20 cellular contexts compared by ENCODE assay signal in the genomic region with DNA sequence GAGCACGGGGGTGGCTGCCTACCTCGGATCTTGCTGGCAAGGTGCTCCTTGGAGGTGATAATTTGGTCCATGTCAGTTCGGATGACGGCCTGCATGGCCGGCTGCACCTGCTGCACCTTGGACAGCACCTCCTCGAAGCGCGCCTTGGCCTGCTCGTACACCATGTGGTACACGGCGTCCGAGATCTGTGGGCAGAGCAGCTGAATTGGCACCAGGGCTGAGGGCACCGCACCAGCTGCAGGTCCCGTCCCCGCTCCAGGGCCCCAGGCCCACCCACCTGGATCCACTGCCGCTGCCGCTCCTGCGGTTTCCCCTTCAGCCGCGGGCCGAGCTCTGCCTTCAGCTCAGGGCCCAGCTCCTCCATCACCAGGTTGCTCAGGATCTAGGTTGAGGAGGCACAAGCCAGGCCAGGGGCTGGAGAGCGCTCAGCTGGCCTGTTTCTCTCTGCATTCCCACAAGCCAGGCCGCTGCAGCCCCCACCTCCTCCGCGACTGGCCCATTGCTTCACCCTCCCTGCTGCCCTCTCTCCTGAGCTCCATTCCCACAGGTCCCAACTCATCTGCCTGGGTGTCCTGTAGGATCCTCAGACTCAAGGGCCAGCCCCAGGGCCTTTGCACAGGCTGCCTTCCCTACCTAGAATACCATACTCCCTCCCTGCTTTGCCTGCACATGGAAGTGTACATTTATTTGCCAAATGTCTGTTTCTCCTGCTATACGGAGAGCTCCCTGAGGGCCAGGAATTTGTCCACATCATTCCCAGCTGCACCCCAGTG.
A peak's percentile ranks its signal among the peaks of the same experiment; 100 is the strongest.
DNase-seq lines count a peak whose midpoint lies in the region; ATAC-seq, FAIRE-seq and TF ChIP-seq lines count a peak whose summit lies in the region.
"Had no signal": no experiment of that assay in that cellular context is flagged by ENCODE, and none has a peak within 500 bp of the region (broad histone marks: within the 10 kb centered on the region; RNA-seq: fewer than 3 reads in every experiment).

No MANE protein-coding gene starts in this region.

- H3K27ac ChIP-seq in K562 (ENCODE audit: extremely low read depth, low read depth, low read length) (no peak overlapping the region), mesenchymal stem cell (ENCODE audit: low read length, poor library complexity, severe bottlenecking) (peak overlapping the region; percentile 86), OCI-LY7 (ENCODE audit: low read depth, low read length, poor library complexity, severe bottlenecking) (no peak overlapping the region)

- H4K20me1 ChIP-seq in K562 (replicated peaks; ENCODE audit: control insufficient read depth, insufficient read depth, low read length) (no peaks in the 10 kb centered on the region), OCI-LY7 (ENCODE audit: insufficient read depth, low read length) (no peaks in the 10 kb centered on the region; the same call in 1 of the 2 replicates)

- no peaks in the 10 kb centered on the region for H3K9me1 ChIP-seq in K562 (ENCODE audit: control insufficient read depth, insufficient read depth, low read length)

- no peak overlapping the region for H3K23ac ChIP-seq in mesenchymal stem cell (ENCODE audit: low read length in 2 of 2)

- no peak overlapping the region for H2BK15ac ChIP-seq in mesenchymal stem cell (ENCODE audit: low read depth, poor library complexity, severe bottlenecking)

- H3K4me1 ChIP-seq in K562 (replicated peaks in 1 of 2; ENCODE audit: control insufficient read depth in 2 of 2, insufficient read depth in 2 of 2, low read length in 2 of 2) (peaks cover 0 to 3% of the 10 kb centered on the region in 2 experiments; a peak in 1 of 5 replicates), mesenchymal stem cell (ENCODE audit: control insufficient read depth, insufficient read depth, low read depth, low read length) (peaks cover 46% of the 10 kb centered on the region), OCI-LY7 (ENCODE audit: insufficient read depth, low read length, poor library complexity, severe bottlenecking) (no peaks in the 10 kb centered on the region)
- H3K4me1 ChIP-seq: Caco-2 had no signal

- intact Hi-C loops in CD14-positive monocyte (cut with micrococcal nuclease): loop anchor here in 1 of 2 donors (5.0 kb wide), 1 partner anchor 270 kb away; the partner anchor contains the start of gene CDK9
- intact Hi-C loops in K562 (cut with micrococcal nuclease): no loop called here
- intact Hi-C loops in OCI-LY7 (cut with micrococcal nuclease; ENCODE audit: unreplicated experiment): no loop called here

- H3K14ac ChIP-seq in mesenchymal stem cell (ENCODE audit: low read length in 2 of 2): peak overlapping the region in 1 of 2 experiments; percentile 1

- POLR2A ChIA-PET in K562 (lab: Yijun Ruan, JAX): interaction anchor here (0.6 to 1.2 kb wide), 3 partner anchors 9 to 76 kb away, joined by 3 to 5 read pairs (median 3); no protein-coding TSS in a partner anchor
- POLR2A ChIA-PET in OCI-LY7 (lab: Charles Lee): no interaction called here

- no peak for TF ChIP-seq CTCF in CD14-positive monocyte (IDR thresholded peaks at IDR 0.05)
- TF ChIP-seq CTCF in HFFc6 (IDR thresholded peaks at IDR 0.05): no peak
- TF ChIP-seq CTCF in K562 (IDR thresholded peaks at IDR 0.05 in 2 of 3, conservative IDR thresholded peaks at IDR 0.05 in 1 of 3; ENCODE audit: insufficient read depth in 2 of 3, low read depth in 1 of 3, low read length in 3 of 3): no peak
- no peak for TF ChIP-seq CTCF in OCI-LY7 (conservative IDR thresholded peaks at IDR 0.05; ENCODE audit: low read length)

- DNase-seq in CD14-positive monocyte (ENCODE audit: low spot score) (no peak), HFFc6 (no peak), K562 (ENCODE audit: extremely low read depth in 1 of 4, low spot score in 3 of 4) (no peak), mesenchymal stem cell (no peak), NCI-H1105 treated with DMSO at 0.1 percent for 48 hours (lab: John Stamatoyannopoulos, UW) (no peak), NCI-H1436 treated with DMSO at 0.1 percent for 48 hours (lab: John Stamatoyannopoulos, UW) (no peak), OCI-LY7 (ENCODE audit: low spot score) (no peak)
- DNase-seq: ACHN; Caco-2; CD4-positive, CD25-positive, alpha-beta regulatory T cell; DMS153; H7; MV-4-11; NCI-H1436; NCI-H2081; NCI-H510A; SHP77 had no signal

- CTCF ChIA-PET in K562 (lab: Yijun Ruan, JAX; ENCODE audit: low intra/inter-chr PET ratio) (no interaction called here), OCI-LY7 (lab: Charles Lee; ENCODE audit: unreplicated experiment) (no interaction called here)

- H3K4me2 ChIP-seq in K562 (ENCODE audit: insufficient read depth, low read length) (no peak overlapping the region), mesenchymal stem cell (ENCODE audit: low read length, poor library complexity, severe bottlenecking) (no peak overlapping the region), OCI-LY7 (ENCODE audit: low read length) (no peak overlapping the region)

- no peak overlapping the region for H3K4me3 Mint-ChIP-seq in CD14-positive monocyte
- H3K4me3 Mint-ChIP-seq in HFFc6: peak overlapping the region; percentile 32; the same call in 1 of the 2 replicates
- H3K4me3 Mint-ChIP-seq: CD4-positive, CD25-positive, alpha-beta regulatory T cell; IgD-negative memory B cell had no signal

- peak overlapping the region; percentile 60 to 96 (median 83) for H3K27ac Mint-ChIP-seq in CD14-positive monocyte
- H3K27ac Mint-ChIP-seq in HFFc6: peak overlapping the region; percentile 98
- H3K27ac Mint-ChIP-seq: CD4-positive, CD25-positive, alpha-beta regulatory T cell; IgD-negative memory B cell had no signal

- no peak overlapping the region for H2BK5ac ChIP-seq in mesenchymal stem cell (ENCODE audit: low read depth, low read length, poor library complexity, severe bottlenecking)

- H3K18ac ChIP-seq in mesenchymal stem cell (ENCODE audit: low read depth in 1 of 2, low read length in 2 of 2): peak overlapping the region; percentile 41 to 63

- no peak overlapping the region for H2AFZ ChIP-seq in K562 (ENCODE audit: low read depth, low read length)
- no peak overlapping the region for H2AFZ ChIP-seq in mesenchymal stem cell (ENCODE audit: low read depth, low read length)
- H2AFZ ChIP-seq in OCI-LY7 (ENCODE audit: low read length): no peak overlapping the region

- no peak for TF ChIP-seq EP300 in K562 (IDR thresholded peaks at IDR 0.05; ENCODE audit: low read length)

- no peak overlapping the region for H2BK120ac ChIP-seq in mesenchymal stem cell (ENCODE audit: low read depth, low read length)

- H3K79me2 ChIP-seq in K562 (ENCODE audit: control insufficient read depth, insufficient read depth, low read length) (no peaks in the 10 kb centered on the region), OCI-LY7 (ENCODE audit: insufficient read depth, low read depth, low read length) (no peaks in the 10 kb centered on the region)

- peak overlapping the region; percentile 8 for H4K8ac ChIP-seq in mesenchymal stem cell (ENCODE audit: low read length)

- no peak for TF ChIP-seq POLR2A in K562 (conservative IDR thresholded peaks at IDR 0.05)

- no peak for ATAC-seq in K562
- ATAC-seq: Panc1 had no signal

- H3K36me3 ChIP-seq in K562 (ENCODE audit: control insufficient read depth, insufficient read depth, low read length) (peaks cover 68% of the 10 kb centered on the region; the same call in 2 of the 3 replicates), mesenchymal stem cell (ENCODE audit: control insufficient read depth in 1 of 2, insufficient read depth in 2 of 2, low read depth in 1 of 2, low read length in 2 of 2) (peaks cover 55 to 70% of the 10 kb centered on the region in 2 experiments), OCI-LY7 (ENCODE audit: insufficient read depth, low read length) (no peaks in the 10 kb centered on the region)

- in situ Hi-C loops in K562 (cut with MboI): no loop called here

- H3K4me1 Mint-ChIP-seq in CD14-positive monocyte (peaks cover 33% of the 10 kb centered on the region), HFFc6 (ENCODE audit: low read depth) (peaks cover 65% of the 10 kb centered on the region)
- H3K4me1 Mint-ChIP-seq: CD4-positive, CD25-positive, alpha-beta regulatory T cell; IgD-negative memory B cell had no signal

- H3K27me3 Mint-ChIP-seq in CD14-positive monocyte (ENCODE audit: low read depth in 3 of 3): peaks cover 0 to 11% (median 3%) of the 10 kb centered on the region in 3 donors
- H3K27me3 Mint-ChIP-seq in HFFc6 (ENCODE audit: insufficient read depth): peaks cover 23% of the 10 kb centered on the region
- H3K27me3 Mint-ChIP-seq: CD4-positive, CD25-positive, alpha-beta regulatory T cell had no signal

- H3K4me3 ChIP-seq in K562: no peak overlapping the region
- H3K4me3 ChIP-seq in mesenchymal stem cell (ENCODE audit: insufficient read depth in 1 of 2, low read depth in 1 of 2, low read length in 2 of 2): peak overlapping the region in 1 of 2 experiments; percentile 5
- H3K4me3 ChIP-seq in OCI-LY7 (ENCODE audit: low read depth, low read length, poor library complexity, severe bottlenecking): no peak overlapping the region

- peak overlapping the region in 1 of 2 experiments; percentile 26; a peak in 1 of 4 replicates for H3K9ac ChIP-seq in K562 (ENCODE audit: insufficient read depth in 1 of 2, low read depth in 2 of 2, low read length in 2 of 2)
- no peak overlapping the region for H3K9ac ChIP-seq in mesenchymal stem cell (ENCODE audit: low read length)

- 92% methylated on average over 22 of the region's 26 CpGs for WGBS in K562 (ENCODE audit: insufficient coverage, low coverage, missing lambda C conversion rate)
- WGBS in mesenchymal stem cell: 96% methylated on average over 26 of the region's 26 CpGs

- BruUV-seq in K562 (replicated peaks; lab: Mats Ljungman, UMichigan): no TSS peak
- BruUV-seq in OCI-LY7 (replicated peaks; lab: Mats Ljungman, UMichigan): no TSS peak

- H3K9me2 ChIP-seq in OCI-LY7 (ENCODE audit: insufficient read depth, low read length): no peaks in the 10 kb centered on the region

- peak overlapping the region in 1 of 2 experiments; percentile 35 for H3K4ac ChIP-seq in mesenchymal stem cell (ENCODE audit: low read depth in 1 of 2, low read length in 2 of 2)

- H4K91ac ChIP-seq in mesenchymal stem cell (ENCODE audit: low read length): peak overlapping the region; percentile 74

- peak overlapping the region; percentile 51 to 67 for H2BK12ac ChIP-seq in mesenchymal stem cell (ENCODE audit: low read length in 2 of 2)

- H3K9me3 ChIP-seq in K562 (replicated peaks; ENCODE audit: control insufficient read depth, insufficient read depth, low read depth, low read length): no peaks in the 10 kb centered on the region
- no peaks in the 10 kb centered on the region for H3K9me3 ChIP-seq in mesenchymal stem cell (ENCODE audit: control insufficient read depth, low read length)
- no peaks in the 10 kb centered on the region for H3K9me3 ChIP-seq in OCI-LY7 (ENCODE audit: low read length)
- H3K9me3 ChIP-seq: Caco-2 had no signal

- peaks cover 74 to 91% of the 10 kb centered on the region in 2 donors for H3K36me3 Mint-ChIP-seq in CD14-positive monocyte
- H3K36me3 Mint-ChIP-seq in HFFc6 (ENCODE audit: low read depth): peaks cover 50% of the 10 kb centered on the region
- H3K36me3 Mint-ChIP-seq: IgD-negative memory B cell had no signal

- no peak for TF ChIP-seq RAD21 in K562 (CRISPR knock-in tag; conservative IDR thresholded peaks at IDR 0.05 in 1 of 2, IDR thresholded peaks at IDR 0.05 in 1 of 2)

- no peaks in the 10 kb centered on the region for H3K9me3 Mint-ChIP-seq in CD14-positive monocyte
- no peaks in the 10 kb centered on the region for H3K9me3 Mint-ChIP-seq in HFFc6
- H3K9me3 Mint-ChIP-seq: IgD-negative memory B cell had no signal

- no peaks in the 10 kb centered on the region for H3K27me3 ChIP-seq in K562 (ENCODE audit: control insufficient read depth in 2 of 2, insufficient read depth in 2 of 2, low read length in 2 of 2)
- no peaks in the 10 kb centered on the region for H3K27me3 ChIP-seq in mesenchymal stem cell (ENCODE audit: control insufficient read depth in 1 of 2, insufficient read depth in 1 of 2, low read length in 2 of 2)

- FAIRE-seq in K562 (lab: Jason Lieb, UNC): no peak
- FAIRE-seq: GM19239 had no signal

- peak overlapping the region; percentile 41 for H2AK5ac ChIP-seq in mesenchymal stem cell (ENCODE audit: low read length, severe bottlenecking)

- peaks cover 2% of the 10 kb centered on the region for H3K79me1 ChIP-seq in mesenchymal stem cell (replicated peaks; ENCODE audit: low read length, poor library complexity, severe bottlenecking)
